Comparison of ENCODE assay signal across 3 cellular contexts in genomic region chr22:24465975-24466374, GRCh38.
TF ChIP-seq lines count a peak whose summit lies in the region.

No MANE protein-coding gene starts in this region.

TF ChIP-seq in SK-N-SH, 30 proteins besides CTCF, POLR2A, EP300 and RAD21 (continues in another document):
- no peak for TF ChIP-seq GATA2 (CRISPR knock-in tag; IDR thresholded peaks at IDR 0.05)
- TF ChIP-seq, protein P1, sequence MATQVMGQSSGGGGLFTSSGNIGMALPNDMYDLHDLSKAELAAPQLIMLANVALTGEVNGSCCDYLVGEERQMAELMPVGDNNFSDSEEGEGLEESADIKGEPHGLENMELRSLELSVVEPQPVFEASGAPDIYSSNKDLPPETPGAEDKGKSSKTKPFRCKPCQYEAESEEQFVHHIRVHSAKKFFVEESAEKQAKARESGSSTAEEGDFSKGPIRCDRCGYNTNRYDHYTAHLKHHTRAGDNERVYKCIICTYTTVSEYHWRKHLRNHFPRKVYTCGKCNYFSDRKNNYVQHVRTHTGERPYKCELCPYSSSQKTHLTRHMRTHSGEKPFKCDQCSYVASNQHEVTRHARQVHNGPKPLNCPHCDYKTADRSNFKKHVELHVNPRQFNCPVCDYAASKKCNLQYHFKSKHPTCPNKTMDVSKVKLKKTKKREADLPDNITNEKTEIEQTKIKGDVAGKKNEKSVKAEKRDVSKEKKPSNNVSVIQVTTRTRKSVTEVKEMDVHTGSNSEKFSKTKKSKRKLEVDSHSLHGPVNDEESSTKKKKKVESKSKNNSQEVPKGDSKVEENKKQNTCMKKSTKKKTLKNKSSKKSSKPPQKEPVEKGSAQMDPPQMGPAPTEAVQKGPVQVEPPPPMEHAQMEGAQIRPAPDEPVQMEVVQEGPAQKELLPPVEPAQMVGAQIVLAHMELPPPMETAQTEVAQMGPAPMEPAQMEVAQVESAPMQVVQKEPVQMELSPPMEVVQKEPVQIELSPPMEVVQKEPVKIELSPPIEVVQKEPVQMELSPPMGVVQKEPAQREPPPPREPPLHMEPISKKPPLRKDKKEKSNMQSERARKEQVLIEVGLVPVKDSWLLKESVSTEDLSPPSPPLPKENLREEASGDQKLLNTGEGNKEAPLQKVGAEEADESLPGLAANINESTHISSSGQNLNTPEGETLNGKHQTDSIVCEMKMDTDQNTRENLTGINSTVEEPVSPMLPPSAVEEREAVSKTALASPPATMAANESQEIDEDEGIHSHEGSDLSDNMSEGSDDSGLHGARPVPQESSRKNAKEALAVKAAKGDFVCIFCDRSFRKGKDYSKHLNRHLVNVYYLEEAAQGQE (IDR thresholded peaks at IDR 0.05; ENCODE audit: low read depth, low read length): no peak
- TF ChIP-seq MAX (IDR thresholded peaks at IDR 0.05; ENCODE audit: low read depth): no peak
- no peak for TF ChIP-seq FOXJ3 (CRISPR knock-in tag; IDR thresholded peaks at IDR 0.05)
- no peak for TF ChIP-seq ZBTB33 (IDR thresholded peaks at IDR 0.05; ENCODE audit: borderline replicate concordance, low read depth)
- TF ChIP-seq TAF1 (IDR thresholded peaks at IDR 0.05; ENCODE audit: borderline replicate concordance, low read depth, low read length): no peak
- TF ChIP-seq FOSL2 (IDR thresholded peaks at IDR 0.05; ENCODE audit: borderline replicate concordance, low read depth): no peak
- TF ChIP-seq USF2 (IDR thresholded peaks at IDR 0.05; ENCODE audit: borderline replicate concordance, low read depth, low read length): no peak
- TF ChIP-seq POLR2AphosphoS5 (IDR thresholded peaks at IDR 0.05; ENCODE audit: low read depth, low read length): no peak
- TF ChIP-seq TEAD4 (IDR thresholded peaks at IDR 0.05; ENCODE audit: borderline replicate concordance, insufficient read depth): no peak

TF ChIP-seq in SK-N-SH treated with all-trans-retinoic acid at 6 μM for 48 hours, 23 proteins besides CTCF, POLR2A, EP300 and RAD21:
- TF ChIP-seq ZNF70 (CRISPR knock-in tag; IDR thresholded peaks at IDR 0.05) (no peak), CSRNP3 (CRISPR knock-in tag; IDR thresholded peaks at IDR 0.05) (no peak), CREB5 (CRISPR knock-in tag; IDR thresholded peaks at IDR 0.05; ENCODE audit: low read depth) (no peak), CSDC2 (CRISPR knock-in tag; IDR thresholded peaks at IDR 0.05) (no peak), PPARA (CRISPR knock-in tag; IDR thresholded peaks at IDR 0.05; ENCODE audit: borderline replicate concordance) (no peak), ZFP3 (CRISPR knock-in tag; IDR thresholded peaks at IDR 0.05) (no peak), ZC3H10 (CRISPR knock-in tag; IDR thresholded peaks at IDR 0.05) (no peak), GLIS3 (CRISPR knock-in tag; IDR thresholded peaks at IDR 0.05) (no peak), POU6F1 (CRISPR knock-in tag; IDR thresholded peaks at IDR 0.05; ENCODE audit: borderline replicate concordance, low read depth) (no peak), TCF4 (CRISPR knock-in tag; IDR thresholded peaks at IDR 0.05; ENCODE audit: borderline replicate concordance) (no peak), ESRRG (CRISPR knock-in tag; IDR thresholded peaks at IDR 0.05) (no peak), BACH2 (CRISPR knock-in tag; IDR thresholded peaks at IDR 0.05; ENCODE audit: borderline replicate concordance) (no peak), TOX (CRISPR knock-in tag; IDR thresholded peaks at IDR 0.05; ENCODE audit: borderline replicate concordance) (no peak), ZNF565 (CRISPR knock-in tag; conservative IDR thresholded peaks at IDR 0.05; ENCODE audit: low read depth) (no peak), SNAI2 (CRISPR knock-in tag; IDR thresholded peaks at IDR 0.05) (no peak)
- TF ChIP-seq, protein P2, sequence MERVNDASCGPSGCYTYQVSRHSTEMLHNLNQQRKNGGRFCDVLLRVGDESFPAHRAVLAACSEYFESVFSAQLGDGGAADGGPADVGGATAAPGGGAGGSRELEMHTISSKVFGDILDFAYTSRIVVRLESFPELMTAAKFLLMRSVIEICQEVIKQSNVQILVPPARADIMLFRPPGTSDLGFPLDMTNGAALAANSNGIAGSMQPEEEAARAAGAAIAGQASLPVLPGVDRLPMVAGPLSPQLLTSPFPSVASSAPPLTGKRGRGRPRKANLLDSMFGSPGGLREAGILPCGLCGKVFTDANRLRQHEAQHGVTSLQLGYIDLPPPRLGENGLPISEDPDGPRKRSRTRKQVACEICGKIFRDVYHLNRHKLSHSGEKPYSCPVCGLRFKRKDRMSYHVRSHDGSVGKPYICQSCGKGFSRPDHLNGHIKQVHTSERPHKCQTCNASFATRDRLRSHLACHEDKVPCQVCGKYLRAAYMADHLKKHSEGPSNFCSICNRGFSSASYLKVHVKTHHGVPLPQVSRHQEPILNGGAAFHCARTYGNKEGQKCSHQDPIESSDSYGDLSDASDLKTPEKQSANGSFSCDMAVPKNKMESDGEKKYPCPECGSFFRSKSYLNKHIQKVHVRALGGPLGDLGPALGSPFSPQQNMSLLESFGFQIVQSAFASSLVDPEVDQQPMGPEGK (CRISPR knock-in tag; IDR thresholded peaks at IDR 0.05; ENCODE audit: borderline replicate concordance): no peak

TF ChIP-seq in WTC11, 78 proteins besides CTCF, POLR2A, EP300 and RAD21:
- TF ChIP-seq ATF2 (CRISPR knock-in tag; IDR thresholded peaks at IDR 0.05; ENCODE audit: borderline replicate concordance, low read depth) (no peak), ZNF263 (CRISPR knock-in tag; IDR thresholded peaks at IDR 0.05; ENCODE audit: low read depth) (no peak), ATF1 (CRISPR knock-in tag; IDR thresholded peaks at IDR 0.05) (no peak), EMX1 (CRISPR knock-in tag; IDR thresholded peaks at IDR 0.05) (no peak), ZNF671 (CRISPR knock-in tag; IDR thresholded peaks at IDR 0.05) (no peak), PREB (CRISPR knock-in tag; IDR thresholded peaks at IDR 0.05; ENCODE audit: borderline replicate concordance) (no peak), SP1 (CRISPR knock-in tag; conservative IDR thresholded peaks at IDR 0.05) (no peak), USF1 (CRISPR knock-in tag; IDR thresholded peaks at IDR 0.05) (no peak), ZNF317 (CRISPR knock-in tag; IDR thresholded peaks at IDR 0.05; ENCODE audit: borderline replicate concordance, low read depth) (no peak)
- TF ChIP-seq, protein P3, sequence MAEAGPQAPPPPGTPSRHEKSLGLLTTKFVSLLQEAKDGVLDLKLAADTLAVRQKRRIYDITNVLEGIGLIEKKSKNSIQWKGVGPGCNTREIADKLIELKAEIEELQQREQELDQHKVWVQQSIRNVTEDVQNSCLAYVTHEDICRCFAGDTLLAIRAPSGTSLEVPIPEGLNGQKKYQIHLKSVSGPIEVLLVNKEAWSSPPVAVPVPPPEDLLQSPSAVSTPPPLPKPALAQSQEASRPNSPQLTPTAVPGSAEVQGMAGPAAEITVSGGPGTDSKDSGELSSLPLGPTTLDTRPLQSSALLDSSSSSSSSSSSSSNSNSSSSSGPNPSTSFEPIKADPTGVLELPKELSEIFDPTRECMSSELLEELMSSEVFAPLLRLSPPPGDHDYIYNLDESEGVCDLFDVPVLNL (CRISPR knock-in tag; IDR thresholded peaks at IDR 0.05; ENCODE audit: borderline replicate concordance, low read depth): no peak
- TF ChIP-seq, protein P4, sequence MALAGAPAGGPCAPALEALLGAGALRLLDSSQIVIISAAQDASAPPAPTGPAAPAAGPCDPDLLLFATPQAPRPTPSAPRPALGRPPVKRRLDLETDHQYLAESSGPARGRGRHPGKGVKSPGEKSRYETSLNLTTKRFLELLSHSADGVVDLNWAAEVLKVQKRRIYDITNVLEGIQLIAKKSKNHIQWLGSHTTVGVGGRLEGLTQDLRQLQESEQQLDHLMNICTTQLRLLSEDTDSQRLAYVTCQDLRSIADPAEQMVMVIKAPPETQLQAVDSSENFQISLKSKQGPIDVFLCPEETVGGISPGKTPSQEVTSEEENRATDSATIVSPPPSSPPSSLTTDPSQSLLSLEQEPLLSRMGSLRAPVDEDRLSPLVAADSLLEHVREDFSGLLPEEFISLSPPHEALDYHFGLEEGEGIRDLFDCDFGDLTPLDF (CRISPR knock-in tag; IDR thresholded peaks at IDR 0.05): no peak
- TF ChIP-seq, protein P5, sequence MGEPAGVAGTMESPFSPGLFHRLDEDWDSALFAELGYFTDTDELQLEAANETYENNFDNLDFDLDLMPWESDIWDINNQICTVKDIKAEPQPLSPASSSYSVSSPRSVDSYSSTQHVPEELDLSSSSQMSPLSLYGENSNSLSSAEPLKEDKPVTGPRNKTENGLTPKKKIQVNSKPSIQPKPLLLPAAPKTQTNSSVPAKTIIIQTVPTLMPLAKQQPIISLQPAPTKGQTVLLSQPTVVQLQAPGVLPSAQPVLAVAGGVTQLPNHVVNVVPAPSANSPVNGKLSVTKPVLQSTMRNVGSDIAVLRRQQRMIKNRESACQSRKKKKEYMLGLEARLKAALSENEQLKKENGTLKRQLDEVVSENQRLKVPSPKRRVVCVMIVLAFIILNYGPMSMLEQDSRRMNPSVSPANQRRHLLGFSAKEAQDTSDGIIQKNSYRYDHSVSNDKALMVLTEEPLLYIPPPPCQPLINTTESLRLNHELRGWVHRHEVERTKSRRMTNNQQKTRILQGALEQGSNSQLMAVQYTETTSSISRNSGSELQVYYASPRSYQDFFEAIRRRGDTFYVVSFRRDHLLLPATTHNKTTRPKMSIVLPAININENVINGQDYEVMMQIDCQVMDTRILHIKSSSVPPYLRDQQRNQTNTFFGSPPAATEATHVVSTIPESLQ (CRISPR knock-in tag; IDR thresholded peaks at IDR 0.05): no peak
TF ChIP-seq in WTC11: peak in this region for 0.
